ENCODE assay signal across 27 cellular contexts in the genomic region with DNA sequence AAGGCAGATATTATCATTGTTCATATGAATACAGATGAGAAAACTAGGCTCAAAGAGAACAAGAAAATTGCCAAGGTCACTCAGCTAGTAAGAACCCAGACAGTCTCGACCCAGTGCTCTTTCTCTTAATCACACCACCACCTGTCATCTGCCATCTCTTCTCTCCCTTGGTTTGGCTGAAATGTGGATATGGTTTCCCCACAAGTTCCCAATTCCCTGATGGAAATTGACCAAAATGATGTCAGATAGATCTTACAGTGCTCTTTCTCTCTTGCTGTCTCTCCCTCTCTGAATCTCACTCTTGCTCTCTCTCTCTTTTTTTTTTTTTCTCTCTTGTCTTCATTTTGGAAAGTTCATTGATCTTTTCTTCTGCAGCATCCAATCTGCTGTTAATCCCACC. TPM values are rescaled to one million over a fixed set of nuclear protein-coding genes. Genes with fewer than 3 reads are reported as not detected.
"Had no signal": no experiment of that assay in that cellular context is flagged by ENCODE, and none has a peak within 500 bp of the region (broad histone marks: within the 10 kb centered on the region; RNA-seq: fewer than 3 reads in every experiment).

No MANE protein-coding gene starts in this region.

- H3K27me3 ChIP-seq: MG63 had no signal

- DNase-seq: activated CD4-positive, alpha-beta T cell treated with anti-CD3 and anti-CD28 coated beads for 4 hours; activated CD8-positive, alpha-beta memory T cell treated with anti-CD3 and anti-CD28 coated beads, Interleukin-2, amount 50 U/mL, for 4 hours; activated CD8-positive, alpha-beta T cell treated with anti-CD3 and anti-CD28 coated beads for 36 hours; activated gamma-delta T cell treated with Interleukin-2 at 50 U/mL for 16 hours; activated naive CD4-positive, alpha-beta T cell treated with anti-CD3 and anti-CD28 coated beads, Interleukin-2, amount 10 ng/mL, durations not matched to agents 7 days and 5 days; activated naive CD8-positive, alpha-beta T cell treated with anti-CD3 and anti-CD28 coated beads for 36 hours; activated T-cell treated with anti-CD3 and anti-CD28 coated beads, Interleukin-2, amount 50 U/mL, for 72 hours; anterior cingulate cortex; MV-4-11; NCI-H1105; NCI-H1436; NCI-H1694 treated with DMSO at 0.1 percent for 48 hours; NCI-H2029 treated with DMSO at 0.1 percent for 48 hours; NCI-H510A treated with DMSO at 0.1 percent for 48 hours; NCI-H69; NK-92 treated with Interleukin-12 subunit alpha and Interleukin-12 subunit beta, amount 100 ng/mL, for 24 hours; OCI-M1; RPMI8226; SK-N-SH; T-helper 1 cell; WERI-Rb-1 had no signal

- H3K4me2 ChIP-seq: KMS-11, SK-N-SH had no signal

- H3K4me3 ChIP-seq: MG63 had no signal

- H3K9me3 ChIP-seq: MG63, SK-N-SH had no signal

- H3K27ac ChIP-seq: KMS-11, WERI-Rb-1 had no signal

- H3K9ac ChIP-seq: KMS-11, SK-N-SH had no signal

- H3K9me2 ChIP-seq: SK-N-SH had no signal

- H3K36me3 ChIP-seq: MG63, WERI-Rb-1 had no signal

RNA-seq across cellular contexts. Expression of a gene that starts 9.1 kb away (rescaled TPM):
- total RNA-seq: activated CD8-positive, alpha-beta T cell treated with anti-CD3 and anti-CD28 coated beads for 36 hours; activated naive CD8-positive, alpha-beta T cell treated with anti-CD3 and anti-CD28 coated beads for 36 hours; activated T-cell treated with anti-CD3 and anti-CD28 coated beads, Interleukin-2, amount 50 U/mL, for 72 hours; activated T-helper 2 cell treated with anti-CD3 and anti-CD28 coated beads, Interferon-gamma antibody, Interleukin-2, Interleukin-4, amounts not matched to agents 10 μg/mL and 5 μg/mL and 100 μg/mL, durations not matched to agents 14 hours and 24 hours and 36 hours; bronchial epithelial cell; Right ventricle myocardium inferior; T-helper 2 cell treated with Interferon-gamma antibody and Interleukin-4, amounts not matched to agents 100 ng/mL and 5 ng/mL, for 36 hours had no signal
